In the genomic region with DNA sequence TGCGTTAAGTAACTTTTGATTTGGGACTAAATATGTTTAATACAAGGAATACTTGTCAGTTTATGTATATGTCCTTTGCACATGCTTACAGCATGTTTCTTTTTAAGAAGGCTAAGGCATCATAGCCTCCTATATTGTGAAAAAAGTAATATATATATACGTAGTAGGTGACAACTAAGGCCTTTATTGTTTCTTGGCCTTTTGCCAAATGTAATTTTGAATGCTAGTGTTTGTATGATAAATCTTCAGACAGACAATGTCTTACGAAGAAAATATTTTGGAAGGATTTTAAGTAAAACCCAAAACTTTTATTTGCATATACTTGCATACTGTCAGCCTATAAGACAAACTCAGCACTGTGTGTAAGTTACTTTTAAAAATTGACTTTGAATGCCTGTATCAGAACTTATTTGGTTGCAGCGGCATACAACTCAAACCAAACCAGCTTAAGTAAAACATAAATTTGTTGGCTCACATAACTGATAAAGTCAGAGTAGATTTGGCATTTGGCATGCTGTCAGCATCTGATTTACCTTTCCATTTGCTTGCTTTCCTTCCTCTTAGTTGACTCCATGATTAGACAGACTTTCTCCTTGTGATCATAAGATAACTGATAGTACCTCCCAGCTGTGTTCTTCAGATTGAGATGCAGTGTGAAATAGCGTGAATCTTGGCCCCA, we compare ENCODE assay signal across 21 cellular contexts.
"Had no signal": no experiment of that assay in that cellular context is flagged by ENCODE, and none has a peak within 500 bp of the region (broad histone marks: within the 10 kb centered on the region; RNA-seq: fewer than 3 reads in every experiment).

No MANE protein-coding gene starts in this region.

- H3K9me3 ChIP-seq: breast epithelium, esophagus squamous epithelium, gastrocnemius medialis, neutrophil, ovary, prostate gland, spleen, upper lobe of left lung had no signal

- H3K27ac ChIP-seq: breast epithelium, coronary artery, esophagus squamous epithelium, gastrocnemius medialis, neutrophil, ovary, prostate gland, spleen, upper lobe of left lung had no signal

- DNase-seq: activated CD4-positive, alpha-beta T cell treated with anti-CD3 and anti-CD28 coated beads for 4 hours; activated CD4-positive, alpha-beta T cell treated with anti-CD3 and anti-CD28 coated beads, Interleukin-2, amount 50 U/mL, for 48 hours; activated CD4-positive, CD25-positive, alpha-beta regulatory T cell; activated naive CD4-positive, alpha-beta T cell treated with Interleukin-2 at 50 U/mL for 16 hours; activated naive CD8-positive, alpha-beta T cell treated with anti-CD3 and anti-CD28 coated beads for 36 hours; activated T-cell treated with anti-CD3 and anti-CD28 coated beads, Interleukin-2, amount 50 U/mL, for 48 hours; esophagus squamous epithelium; gastrocnemius medialis; hippocampal formation; ovary; spleen; stimulated activated CD4-positive, alpha-beta T cell treated with anti-CD3 and anti-CD28 coated beads, Interleukin-4, amount 100 ng/mL, for 24 hours; stimulated activated naive CD4-positive, alpha-beta T cell treated with Interleukin-2 at 50 U/mL for 16 hours; T-helper 9 cell; upper lobe of left lung had no signal

- H3K4me3 Mint-ChIP-seq: activated naive CD8-positive, alpha-beta T cell treated with anti-CD3 and anti-CD28 coated beads for 36 hours; central memory CD8-positive, alpha-beta T cell; nephron had no signal

- ATAC-seq: gastrocnemius medialis had no signal

- H3K36me3 ChIP-seq: breast epithelium, esophagus squamous epithelium, gastrocnemius medialis, neutrophil, ovary, prostate gland, spleen, upper lobe of left lung had no signal

- H3K27ac Mint-ChIP-seq: activated naive CD8-positive, alpha-beta T cell treated with anti-CD3 and anti-CD28 coated beads for 36 hours; nephron had no signal

- H3K9me3 Mint-ChIP-seq: activated naive CD8-positive, alpha-beta T cell treated with anti-CD3 and anti-CD28 coated beads for 36 hours; central memory CD8-positive, alpha-beta T cell; nephron had no signal

- H3K4me3 ChIP-seq: breast epithelium, coronary artery, esophagus squamous epithelium, gastrocnemius medialis, ovary, prostate gland, spleen, upper lobe of left lung had no signal

- H3K27me3 ChIP-seq: breast epithelium, esophagus squamous epithelium, gastrocnemius medialis, neutrophil, ovary, spleen, upper lobe of left lung had no signal

- H3K27me3 Mint-ChIP-seq: activated naive CD8-positive, alpha-beta T cell treated with anti-CD3 and anti-CD28 coated beads for 36 hours; central memory CD8-positive, alpha-beta T cell had no signal

- H3K4me1 ChIP-seq: breast epithelium, prostate gland had no signal
